Comparison of ENCODE assay signal across 15 cellular contexts in genomic region chr1:225156254-225156653, GRCh38.
DNase-seq lines count a peak whose midpoint lies in the region; ATAC-seq lines count a peak whose summit lies in the region.
"Had no signal": no experiment of that assay in that cellular context is flagged by ENCODE, and none has a peak within 500 bp of the region (broad histone marks: within the 10 kb centered on the region; RNA-seq: fewer than 3 reads in every experiment).

No MANE protein-coding gene starts in this region.

- peak; percentile 11 for DNase-seq in SKM-1 treated with dmso at 0.1 percent for 144 hours (lab: John Stamatoyannopoulos, UW; ENCODE audit: unreplicated experiment)
- no peak for DNase-seq in SKM-1 (lab: John Stamatoyannopoulos, UW; ENCODE audit: unreplicated experiment)
- peak; percentile 49 for DNase-seq in KG1 (lab: John Stamatoyannopoulos, UW)
- DNase-seq in amniotic epithelial cell (ENCODE audit: low read depth), result peak; percentile 21
- peak; percentile 0 to 51 for DNase-seq in lung microvascular endothelial cell (ENCODE audit: low read depth in 2 of 2)
- DNase-seq in DMS153 (lab: John Stamatoyannopoulos, UW), result no peak
- DNase-seq: activated T-cell treated with anti-CD3 and anti-CD28 coated beads, Interleukin-2, amount 50 U/mL, for 1 hour; CD4-positive, alpha-beta T cell; NCI-H2029; NCI-H510A treated with DMSO at 0.1 percent for 48 hours; SIG-M5; small intestine had no signal

- no peak for ATAC-seq in HG02588 (IDR thresholded peaks at IDR 0.05; ENCODE audit: unreplicated experiment)
- no peak for ATAC-seq in HG03039 (IDR thresholded peaks at IDR 0.05; ENCODE audit: unreplicated experiment)
- ATAC-seq: stimulated activated effector memory CD8-positive, alpha-beta T cell treated with anti-CD3 and anti-CD28 coated beads, Interleukin-12 subunit alpha, Interleukin-12 subunit beta, amount 100 ng/mL, for 72 hours had no signal

Comparison
In these comparisons a context has a peak if more than half of its experiments do, and no peak if none do; other contexts are left out.
1. DNase-seq: peak in SKM-1 treated with dmso at 0.1 percent for 144 hours (single experiment), KG1 (single experiment), amniotic epithelial cell (single experiment) and lung microvascular endothelial cell (2 of 2); none in SKM-1 (single experiment) and DMS153 (single experiment).